8 cellular contexts compared by ENCODE assay signal in the genomic region with DNA sequence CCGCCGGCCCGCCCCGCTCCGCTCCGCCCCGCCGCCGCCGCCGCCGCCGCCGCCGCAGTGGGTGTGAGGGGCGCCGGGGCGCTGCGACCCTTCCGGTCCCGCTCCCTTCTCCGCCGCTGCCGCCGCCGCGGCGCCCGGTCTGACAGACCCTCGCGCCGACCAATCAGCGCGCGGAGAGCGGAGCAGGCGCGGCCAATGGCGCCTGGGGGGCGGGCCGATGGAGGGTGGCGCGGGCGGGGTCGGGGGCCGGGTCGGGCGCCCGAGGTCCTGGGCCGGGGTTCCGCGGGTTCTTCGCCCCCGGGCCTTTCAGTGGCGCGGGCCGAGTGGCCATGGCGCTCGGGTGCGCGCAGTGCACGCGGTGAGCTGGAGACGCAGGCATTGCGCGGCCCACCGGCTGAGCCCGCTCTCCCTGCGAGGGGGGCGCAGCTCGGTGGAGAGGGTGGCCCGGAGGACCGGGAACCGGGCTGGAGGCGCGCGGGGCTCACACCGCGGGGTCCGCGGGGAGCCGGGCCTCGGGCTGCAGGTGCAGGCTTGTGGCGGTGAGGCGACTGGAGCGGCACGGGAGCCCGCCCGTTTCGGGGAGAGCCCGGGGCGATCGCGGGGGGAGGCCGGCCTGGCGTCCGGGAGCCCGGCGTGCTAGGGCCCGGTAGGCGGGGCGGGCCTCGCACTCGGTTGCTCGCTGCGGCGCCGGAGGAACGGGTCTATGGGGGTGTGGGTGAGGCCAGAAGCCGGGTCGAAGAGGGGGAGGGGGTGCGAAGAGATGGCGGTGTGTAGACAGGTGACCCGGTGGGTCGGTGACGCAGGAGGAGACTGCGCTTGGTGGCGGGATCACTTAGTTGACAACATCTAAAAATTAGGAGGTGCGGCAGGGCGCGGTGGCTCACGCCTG. TPM values are rescaled to one million over a fixed set of nuclear protein-coding genes. Genes with fewer than 3 reads are reported as not detected.
DNase-seq lines count a peak whose midpoint lies in the region; ATAC-seq and TF ChIP-seq lines count a peak whose summit lies in the region.

Gene MAPK9, minus strand, starts transcription at position 141 of the 889 bp plus-strand sequence. CDS start 11,522 bp downstream, outside the sequence.

- intact Hi-C loops in left lung (cut with DNase I), result loop anchor here in 1 of 2 donors (5.0 kb wide), 1 partner anchor 175 kb away; no protein-coding TSS in a partner anchor

- H3K9me3 ChIP-seq in left lung, result no peaks in the 10 kb centered on the region

- H3K27me3 Mint-ChIP-seq in activated CD4-positive, alpha-beta T cell treated with anti-CD3 and anti-CD28 coated beads, Interleukin-2, amount 10 ng/mL, durations not matched to agents 7 days and 5 days, result no peaks in the 10 kb centered on the region

- CTCF ChIA-PET in activated CD4-positive, alpha-beta T cell treated with anti-CD3 and anti-CD28 coated beads, Interleukin-2, amount 10 ng/mL, durations not matched to agents 7 days and 5 days (lab: Charles Lee), result interaction anchor here (0.6 to 4.7 kb wide), 8 partner anchors 10 to 163 kb away, joined by 3 to 40 read pairs (median 4); no protein-coding TSS in a partner anchor

- H3K4me3 ChIP-seq in AG09309 (ENCODE audit: control insufficient read depth, low read depth, low read length), result peak within 1 kb of the TSS; percentile 74
- H3K4me3 ChIP-seq in left lung, result peak within 1 kb of the TSS; percentile 96 to 98

- ATAC-seq in GM18873 (IDR thresholded peaks at IDR 0.05; ENCODE audit: low FRiP score, unreplicated experiment) (peak; percentile 67), HG03108 (IDR thresholded peaks at IDR 0.05; ENCODE audit: unreplicated experiment) (peak; percentile 82), left lung (peak; percentile 86)

- DNase-seq in AG09309 (ENCODE audit: low read depth), result peak; percentile 14
- peak; percentile 44 to 85 for DNase-seq in NCI-H446 (lab: John Stamatoyannopoulos, UW)
- DNase-seq in activated CD4-positive, alpha-beta T cell treated with anti-CD3 and anti-CD28 coated beads, Interleukin-2, amount 10 ng/mL, durations not matched to agents 7 days and 5 days, result peak; percentile 83
- DNase-seq in dedifferentiated amniotic fluid mesenchymal stem cell (ENCODE audit: extremely low spot score), result peak; percentile 41
- peak; percentile 85 to 93 for DNase-seq in left lung
- DNase-seq in stimulated activated CD4-positive, alpha-beta T cell treated with anti-CD3 and anti-CD28 coated beads, Interleukin-2, amount 100 ng/mL, for 4 hours (ENCODE audit: low read depth), result peak; percentile 77

- H3K36me3 ChIP-seq in left lung, result no peaks in the 10 kb centered on the region

- H3K4me3 Mint-ChIP-seq in activated CD4-positive, alpha-beta T cell treated with anti-CD3 and anti-CD28 coated beads, Interleukin-2, amount 10 ng/mL, durations not matched to agents 7 days and 5 days, result peak within 1 kb of the TSS; percentile 95

- H3K27me3 ChIP-seq in left lung, result no peaks in the 10 kb centered on the region

- peaks cover 12% of the 10 kb centered on the region for H3K36me3 Mint-ChIP-seq in activated CD4-positive, alpha-beta T cell treated with anti-CD3 and anti-CD28 coated beads, Interleukin-2, amount 10 ng/mL, durations not matched to agents 7 days and 5 days (ENCODE audit: low read depth)

- POLR2A ChIA-PET in activated CD4-positive, alpha-beta T cell treated with anti-CD3 and anti-CD28 coated beads, Interleukin-2, amount 10 ng/mL, durations not matched to agents 7 days and 5 days (lab: Charles Lee), result no interaction called here

- H3K9me3 Mint-ChIP-seq in activated CD4-positive, alpha-beta T cell treated with anti-CD3 and anti-CD28 coated beads, Interleukin-2, amount 10 ng/mL, durations not matched to agents 7 days and 5 days, result peaks cover under 1% of the 10 kb centered on the region

- H3K4me1 ChIP-seq in left lung, result peaks cover 16 to 33% of the 10 kb centered on the region in 2 donors

- TF ChIP-seq CTCF in AG09309 (IDR thresholded peaks at IDR 0.05; ENCODE audit: control insufficient read depth, insufficient read depth, low read depth, low read length, missing control alignments) (no peak), left lung (IDR thresholded peaks at IDR 0.05) (no peak)

- H3K27ac Mint-ChIP-seq in activated CD4-positive, alpha-beta T cell treated with anti-CD3 and anti-CD28 coated beads, Interleukin-2, amount 10 ng/mL, durations not matched to agents 7 days and 5 days, result peak within 1 kb of the TSS; percentile 100

- H3K27ac ChIP-seq in left lung, result peak within 1 kb of the TSS; percentile 84 to 91

- peaks cover 34% of the 10 kb centered on the region for H3K4me1 Mint-ChIP-seq in activated CD4-positive, alpha-beta T cell treated with anti-CD3 and anti-CD28 coated beads, Interleukin-2, amount 10 ng/mL, durations not matched to agents 7 days and 5 days

RNA-seq across cellular contexts. Expression of gene MAPK9, which starts in this region (rescaled TPM):
- 10 to 100 TPM; 39.6 to 47.6 TPM for total RNA-seq in activated CD4-positive, alpha-beta T cell treated with anti-CD3 and anti-CD28 coated beads, Interleukin-2, amount 10 ng/mL, durations not matched to agents 7 days and 5 days
- 10 to 100 TPM; 42.4 to 44.9 TPM for total RNA-seq in left lung

Comparison
In these comparisons a context has a peak if more than half of its experiments do, and no peak if none do; other contexts are left out.
1. Peak in every context shown above with its lines: DNase-seq, ATAC-seq, H3K4me3 ChIP-seq and H3K27ac ChIP-seq.
2. DNase-seq: peak in every context shown above with its lines; median percentile 89 in left lung; 83 in activated CD4-positive, alpha-beta T cell treated with anti-CD3 and anti-CD28 coated beads, Interleukin-2, amount 10 ng/mL, durations not matched to agents 7 days and 5 days; 77 in stimulated activated CD4-positive, alpha-beta T cell treated with anti-CD3 and anti-CD28 coated beads, Interleukin-2, amount 100 ng/mL, for 4 hours; 64 in NCI-H446; 41 in dedifferentiated amniotic fluid mesenchymal stem cell; 14 in AG09309.